Comparison of ENCODE assay signal across 15 cellular contexts in genomic region chr6:1825277-1825676, GRCh38.
DNase-seq lines count a peak whose midpoint lies in the region; ATAC-seq and TF ChIP-seq lines count a peak whose summit lies in the region.
"Had no signal": no experiment of that assay in that cellular context is flagged by ENCODE, and none has a peak within 500 bp of the region (broad histone marks: within the 10 kb centered on the region; RNA-seq: fewer than 3 reads in every experiment).

No MANE protein-coding gene starts in this region.

- H4K20me1 ChIP-seq in OCI-LY1 (ENCODE audit: insufficient read depth, low read length), result no peaks in the 10 kb centered on the region
- H4K20me1 ChIP-seq: BLaER1 had no signal

- no peaks in the 10 kb centered on the region for H3F3A ChIP-seq in OCI-LY1 (ENCODE audit: insufficient read depth, low read length)

- H3K4me3 ChIP-seq in OCI-LY1 (ENCODE audit: low read depth, low read length, poor library complexity, severe bottlenecking), result no peak overlapping the region
- H3K4me3 ChIP-seq: BLaER1 had no signal

- TF ChIP-seq CTCF in OCI-LY1 (IDR thresholded peaks at IDR 0.05; ENCODE audit: low read length), result no peak
- no peak for TF ChIP-seq CTCF in activated B cell treated with CpG ODN at 0.5 μM for 24 hours (IDR thresholded peaks at IDR 0.05)

- CTCF ChIA-PET in activated B cell treated with CpG ODN at 0.5 μM for 24 hours (lab: Charles Lee), result no interaction called here
- CTCF ChIA-PET in activated naive CD4-positive, alpha-beta T cell treated with anti-CD3 and anti-CD28 coated beads for 36 hours (lab: Charles Lee), result no interaction called here

- H3K27me3 ChIP-seq in OCI-LY1 (ENCODE audit: insufficient read depth, low read length), result no peaks in the 10 kb centered on the region
- H3K27me3 ChIP-seq: BLaER1 had no signal

- peaks cover 19% of the 10 kb centered on the region for H3K36me3 Mint-ChIP-seq in activated B cell treated with CpG ODN at 0.5 μM for 24 hours (ENCODE audit: low read depth)
- peaks cover 20 to 31% of the 10 kb centered on the region in 2 donors for H3K36me3 Mint-ChIP-seq in stimulated activated naive B cell treated with anti-CD40 and anti-IgM and Interleukin-4, amounts not matched to agents 10 μg/mL and 1 μg/mL and 100 μg/mL, for 72 hours
- peaks cover 35% of the 10 kb centered on the region for H3K36me3 Mint-ChIP-seq in activated naive CD4-positive, alpha-beta T cell treated with anti-CD3 and anti-CD28 coated beads for 36 hours (ENCODE audit: low read depth)

- intact Hi-C loops in activated B cell treated with CpG ODN at 0.5 μM for 24 hours (cut with micrococcal nuclease), result no loop called here
- intact Hi-C loops in activated naive CD4-positive, alpha-beta T cell treated with anti-CD3 and anti-CD28 coated beads for 36 hours (cut with micrococcal nuclease), result no loop called here

- POLR2A ChIA-PET in activated B cell treated with CpG ODN at 0.5 μM for 24 hours (lab: Charles Lee), result interaction anchor here (0.6 kb wide), 1 partner anchor 11 kb away, joined by 3 read pairs; no protein-coding TSS in a partner anchor

- H3K9me3 Mint-ChIP-seq in activated B cell treated with CpG ODN at 0.5 μM for 24 hours, result peaks cover 23% of the 10 kb centered on the region
- H3K9me3 Mint-ChIP-seq in stimulated activated naive B cell treated with anti-CD40 and anti-IgM and Interleukin-4, amounts not matched to agents 10 μg/mL and 1 μg/mL and 100 μg/mL, for 72 hours, result peaks cover 12 to 21% of the 10 kb centered on the region in 2 donors
- H3K9me3 Mint-ChIP-seq in activated naive CD4-positive, alpha-beta T cell treated with anti-CD3 and anti-CD28 coated beads for 36 hours, result peaks cover 24% of the 10 kb centered on the region

- no peak overlapping the region for H3K27ac Mint-ChIP-seq in activated B cell treated with CpG ODN at 0.5 μM for 24 hours
- no peak overlapping the region for H3K27ac Mint-ChIP-seq in stimulated activated naive B cell treated with anti-CD40 and anti-IgM and Interleukin-4, amounts not matched to agents 10 μg/mL and 1 μg/mL and 100 μg/mL, for 72 hours
- H3K27ac Mint-ChIP-seq in activated naive CD4-positive, alpha-beta T cell treated with anti-CD3 and anti-CD28 coated beads for 36 hours, result no peak overlapping the region
- H3K27ac Mint-ChIP-seq: CD8-positive, alpha-beta memory T cell; H9 had no signal

- H3K9me3 ChIP-seq in OCI-LY1 (ENCODE audit: low read length), result peaks cover 19% of the 10 kb centered on the region

- no peak overlapping the region for H3K4me3 Mint-ChIP-seq in activated B cell treated with CpG ODN at 0.5 μM for 24 hours
- no peak overlapping the region for H3K4me3 Mint-ChIP-seq in stimulated activated naive B cell treated with anti-CD40 and anti-IgM and Interleukin-4, amounts not matched to agents 10 μg/mL and 1 μg/mL and 100 μg/mL, for 72 hours
- no peak overlapping the region for H3K4me3 Mint-ChIP-seq in activated naive CD4-positive, alpha-beta T cell treated with anti-CD3 and anti-CD28 coated beads for 36 hours
- H3K4me3 Mint-ChIP-seq: CD8-positive, alpha-beta memory T cell; H9 had no signal

- peaks cover 56% of the 10 kb centered on the region for H3K4me1 ChIP-seq in OCI-LY1 (ENCODE audit: insufficient read depth, low read length, severe bottlenecking)

- H3K27ac ChIP-seq in OCI-LY1 (ENCODE audit: low read depth, low read length, poor library complexity, severe bottlenecking), result peak overlapping the region; percentile 80
- H3K27ac ChIP-seq: BLaER1 had no signal

- peaks cover 23% of the 10 kb centered on the region for H3K4me1 Mint-ChIP-seq in activated B cell treated with CpG ODN at 0.5 μM for 24 hours
- peaks cover 7 to 20% of the 10 kb centered on the region in 2 donors for H3K4me1 Mint-ChIP-seq in stimulated activated naive B cell treated with anti-CD40 and anti-IgM and Interleukin-4, amounts not matched to agents 10 μg/mL and 1 μg/mL and 100 μg/mL, for 72 hours
- H3K4me1 Mint-ChIP-seq in activated naive CD4-positive, alpha-beta T cell treated with anti-CD3 and anti-CD28 coated beads for 36 hours (ENCODE audit: low read depth), result no peaks in the 10 kb centered on the region

- no peaks in the 10 kb centered on the region for H3K27me3 Mint-ChIP-seq in activated B cell treated with CpG ODN at 0.5 μM for 24 hours
- no peaks in the 10 kb centered on the region for H3K27me3 Mint-ChIP-seq in stimulated activated naive B cell treated with anti-CD40 and anti-IgM and Interleukin-4, amounts not matched to agents 10 μg/mL and 1 μg/mL and 100 μg/mL, for 72 hours
- no peaks in the 10 kb centered on the region for H3K27me3 Mint-ChIP-seq in activated naive CD4-positive, alpha-beta T cell treated with anti-CD3 and anti-CD28 coated beads for 36 hours (ENCODE audit: low read depth)
- H3K27me3 Mint-ChIP-seq: CD8-positive, alpha-beta memory T cell had no signal

- no peaks in the 10 kb centered on the region for H3K36me3 ChIP-seq in OCI-LY1 (ENCODE audit: insufficient read depth, low read length)
- H3K36me3 ChIP-seq: BLaER1 had no signal

- H3K9me2 ChIP-seq in OCI-LY1 (ENCODE audit: low read depth, low read length), result no peaks in the 10 kb centered on the region

- no peaks in the 10 kb centered on the region for H3K79me2 ChIP-seq in OCI-LY1 (ENCODE audit: insufficient read depth, low read length)

- H3K9ac ChIP-seq in OCI-LY1 (ENCODE audit: low read length), result no peak overlapping the region
- H3K9ac ChIP-seq: BLaER1 had no signal

- DNase-seq in NOMO-1 treated with DMSO at 0.1 percent for 48 hours (lab: John Stamatoyannopoulos, UW; ENCODE audit: unreplicated experiment), result peak; percentile 49
- DNase-seq in NOMO-1 treated with dmso at 0.1 percent for 144 hours (lab: John Stamatoyannopoulos, UW; ENCODE audit: unreplicated experiment), result no peak
- DNase-seq in activated B cell treated with CpG ODN at 0.5 μM for 24 hours, result no peak
- DNase-seq in stimulated activated naive B cell treated with anti-CD40 and anti-IgM and Interleukin-4, amounts not matched to agents 10 μg/mL and 1 μg/mL and 100 μg/mL, for 72 hours, result no peak
- no peak for DNase-seq in NCI-H510A (lab: John Stamatoyannopoulos, UW)
- DNase-seq in foreskin melanocyte, result no peak
- no peak for DNase-seq in activated naive CD4-positive, alpha-beta T cell treated with anti-CD3 and anti-CD28 coated beads for 36 hours
- DNase-seq: 8988T; CD8-positive, alpha-beta memory T cell; DMS53; GOT3; H9 had no signal

- peak; percentile 56 for ATAC-seq in activated B cell treated with CpG ODN at 0.5 μM for 24 hours (ENCODE audit: low read depth)
- peak; percentile 76 to 78 for ATAC-seq in stimulated activated naive B cell treated with anti-CD40 and anti-IgM and Interleukin-4, amounts not matched to agents 10 μg/mL and 1 μg/mL and 100 μg/mL, for 72 hours (replicated peaks)
- ATAC-seq: HepG2 had no signal

- no peak overlapping the region for H2AFZ ChIP-seq in OCI-LY1 (ENCODE audit: low read length)

- no peak overlapping the region for H3K4me2 ChIP-seq in OCI-LY1 (ENCODE audit: low read length)
- H3K4me2 ChIP-seq: BLaER1 had no signal
